ENCODE assay signal across 8 cellular contexts in genomic region chr20:2206957-2207769, GRCh38.
DNase-seq lines count a peak whose midpoint lies in the region; ATAC-seq and TF ChIP-seq lines count a peak whose summit lies in the region.

No MANE protein-coding gene starts in this region.

- H3K9me3 ChIP-seq in NT2/D1 (ENCODE audit: insufficient read depth, low read length): no peaks in the 10 kb centered on the region

- H3K4me3 ChIP-seq in NT2/D1 (ENCODE audit: insufficient read length, low read depth): peak overlapping the region; percentile 75
- peak overlapping the region; percentile 57 for H3K4me3 ChIP-seq in fibroblast of pulmonary artery (replicated peaks; ENCODE audit: low read depth, low read length)

- H3K36me3 Mint-ChIP-seq in natural killer cell treated with Interleukin-12 subunit alpha and Interleukin-12 subunit beta and Interleukin-15 and Interleukin-18, amount 100 ng/mL, for 72 hours: no peaks in the 10 kb centered on the region

- peaks cover 6% of the 10 kb centered on the region for H3K27me3 ChIP-seq in NT2/D1 (ENCODE audit: insufficient read depth, insufficient read length)

- H3K9me3 Mint-ChIP-seq in natural killer cell treated with Interleukin-12 subunit alpha and Interleukin-12 subunit beta and Interleukin-15 and Interleukin-18, amount 100 ng/mL, for 72 hours: no peaks in the 10 kb centered on the region

- H3K27me3 Mint-ChIP-seq in natural killer cell treated with Interleukin-12 subunit alpha and Interleukin-12 subunit beta and Interleukin-15 and Interleukin-18, amount 100 ng/mL, for 72 hours: peaks cover 18 to 23% of the 10 kb centered on the region in 2 donors

- no peaks in the 10 kb centered on the region for H3K4me1 ChIP-seq in NT2/D1 (ENCODE audit: insufficient read depth, insufficient read length)

- peak overlapping the region; percentile 81 for H3K9ac ChIP-seq in NT2/D1 (ENCODE audit: insufficient read length, low read depth)

- TF ChIP-seq CTCF in fibroblast of pulmonary artery (IDR thresholded peaks at IDR 0.05; ENCODE audit: low read length, missing control alignments): peak; percentile 51

- no peak overlapping the region for H3K27ac Mint-ChIP-seq in natural killer cell treated with Interleukin-12 subunit alpha and Interleukin-12 subunit beta and Interleukin-15 and Interleukin-18, amount 100 ng/mL, for 72 hours

- ATAC-seq in HG03280 (IDR thresholded peaks at IDR 0.05; ENCODE audit: unreplicated experiment): peak; percentile 64
- peak; percentile 87 for ATAC-seq in natural killer cell treated with Interleukin-12 subunit alpha and Interleukin-12 subunit beta and Interleukin-15 and Interleukin-18, amount 100 ng/mL, for 72 hours

- peak; percentile 85 for DNase-seq in DMS 273 (lab: John Stamatoyannopoulos, UW; ENCODE audit: unreplicated experiment)
- no peak for DNase-seq in DMS 273 treated with DMSO at 0.1 percent for 48 hours (lab: John Stamatoyannopoulos, UW)
- peak; percentile 66 for DNase-seq in NT2/D1 (ENCODE audit: low read depth, low spot score)
- DNase-seq in activated T-helper 1 cell treated with Interleukin-2 at 50 U/mL for 16 hours (ENCODE audit: low read depth): peak; percentile 23
- peak; percentile 61 for DNase-seq in fibroblast of pulmonary artery (ENCODE audit: low read depth)
- peak; percentile 80 for DNase-seq in natural killer cell treated with Interleukin-12 subunit alpha and Interleukin-12 subunit beta and Interleukin-15 and Interleukin-18, amount 100 ng/mL, for 72 hours (ENCODE audit: low spot score)
- DNase-seq in stimulated activated naive CD4-positive, alpha-beta T cell (lab: John Stamatoyannopoulos, UW): peak in 5 of 6 experiments; percentile 1 to 28 (median 12)

- no peaks in the 10 kb centered on the region for H3K4me1 Mint-ChIP-seq in natural killer cell treated with Interleukin-12 subunit alpha and Interleukin-12 subunit beta and Interleukin-15 and Interleukin-18, amount 100 ng/mL, for 72 hours (ENCODE audit: low read depth in 2 of 2)

- peak overlapping the region; percentile 61 for H3K4me3 Mint-ChIP-seq in natural killer cell treated with Interleukin-12 subunit alpha and Interleukin-12 subunit beta and Interleukin-15 and Interleukin-18, amount 100 ng/mL, for 72 hours

- H3K36me3 ChIP-seq in NT2/D1 (ENCODE audit: insufficient read depth, insufficient read length, low read length): no peaks in the 10 kb centered on the region
